16 cellular contexts compared by ENCODE assay signal in genomic region chr12:19198272-19198671, GRCh38.
DNase-seq lines count a peak whose midpoint lies in the region; ATAC-seq and TF ChIP-seq lines count a peak whose summit lies in the region.
"Had no signal": no experiment of that assay in that cellular context is flagged by ENCODE, and none has a peak within 500 bp of the region (broad histone marks: within the 10 kb centered on the region; RNA-seq: fewer than 3 reads in every experiment).

No MANE protein-coding gene starts in this region.

- H3K27me3 ChIP-seq in cardiac muscle cell: no peaks in the 10 kb centered on the region
- H3K27me3 ChIP-seq: transverse colon had no signal

- H3K27me3 Mint-ChIP-seq in stimulated activated naive B cell treated with anti-CD40 and anti-IgM and Interleukin-4, amounts not matched to agents 10 μg/mL and 1 μg/mL and 100 μg/mL, for 72 hours: no peaks in the 10 kb centered on the region

- TF ChIP-seq CTCF in cardiac muscle cell (IDR thresholded peaks at IDR 0.05; ENCODE audit: low read depth, low read length) (no peak), RWPE1 (conservative IDR thresholded peaks at IDR 0.05; ENCODE audit: low read depth) (no peak), GM10248 (IDR thresholded peaks at IDR 0.05; ENCODE audit: control extremely low read depth, extremely low read depth, low read depth, missing control alignments) (no peak)

- intact Hi-C loops in Right ventricle myocardium inferior (cut with DNase I): loop anchor here (10.0 kb wide), 1 partner anchor 643 kb away; no protein-coding TSS in a partner anchor

- peaks cover 8 to 23% of the 10 kb centered on the region in 2 donors for H3K4me1 Mint-ChIP-seq in stimulated activated naive B cell treated with anti-CD40 and anti-IgM and Interleukin-4, amounts not matched to agents 10 μg/mL and 1 μg/mL and 100 μg/mL, for 72 hours

- H3K9me3 Mint-ChIP-seq in stimulated activated naive B cell treated with anti-CD40 and anti-IgM and Interleukin-4, amounts not matched to agents 10 μg/mL and 1 μg/mL and 100 μg/mL, for 72 hours: peaks cover 0 to 5% of the 10 kb centered on the region in 2 donors

- DNase-seq in cardiac muscle cell (ENCODE audit: low read depth in 1 of 2, low spot score in 1 of 2): peak in 1 of 2 donors; percentile 56
- DNase-seq in Right ventricle myocardium inferior (ENCODE audit: missing footprints): no peak
- DNase-seq in RWPE1 (ENCODE audit: low spot score): peak; percentile 47
- DNase-seq in stimulated activated naive B cell treated with anti-CD40 and anti-IgM and Interleukin-4, amounts not matched to agents 10 μg/mL and 1 μg/mL and 100 μg/mL, for 72 hours: no peak
- no peak for DNase-seq in T-helper 9 cell
- DNase-seq in GM10248 (ENCODE audit: extremely low spot score): no peak
- DNase-seq: activated effector memory CD4-positive, alpha-beta T cell treated with anti-CD3 and anti-CD28 coated beads, Interleukin-2, amount 50 U/mL, for 16 hours; DMS53; GOT3; kidney; NCI-H1105; NCI-H524 treated with DMSO at 0.1 percent for 48 hours; stimulated activated CD4-positive, alpha-beta T cell treated with anti-CD3 and anti-CD28 coated beads, Interleukin-12 subunit alpha, Interleukin-12 subunit beta, amount 100 ng/mL, for 4 hours; transverse colon had no signal

- peaks cover 4% of the 10 kb centered on the region in 2 donors for H3K36me3 Mint-ChIP-seq in stimulated activated naive B cell treated with anti-CD40 and anti-IgM and Interleukin-4, amounts not matched to agents 10 μg/mL and 1 μg/mL and 100 μg/mL, for 72 hours

- no peak overlapping the region for H3K4me3 ChIP-seq in cardiac muscle cell
- H3K4me3 ChIP-seq: transverse colon had no signal

- no peaks in the 10 kb centered on the region for H3K36me3 ChIP-seq in cardiac muscle cell
- H3K36me3 ChIP-seq: transverse colon had no signal

- POLR2A ChIA-PET in RWPE1 (lab: Yijun Ruan, JAX; ENCODE audit: low non-redundant PET) (no interaction called here), GM10248 (lab: Yijun Ruan, JAX) (no interaction called here)

- H3K27ac Mint-ChIP-seq in stimulated activated naive B cell treated with anti-CD40 and anti-IgM and Interleukin-4, amounts not matched to agents 10 μg/mL and 1 μg/mL and 100 μg/mL, for 72 hours: no peak overlapping the region

- H3K9me3 ChIP-seq in cardiac muscle cell (ENCODE audit: low read depth): no peaks in the 10 kb centered on the region
- H3K9me3 ChIP-seq: transverse colon had no signal

- ATAC-seq in Right ventricle myocardium inferior: no peak
- peak; percentile 30 for ATAC-seq in esophagus mucosa
- ATAC-seq in stimulated activated naive B cell treated with anti-CD40 and anti-IgM and Interleukin-4, amounts not matched to agents 10 μg/mL and 1 μg/mL and 100 μg/mL, for 72 hours (replicated peaks): peak; percentile 42 to 43
- no peak for ATAC-seq in HG03139 (IDR thresholded peaks at IDR 0.05; ENCODE audit: unreplicated experiment)

- H3K4me3 Mint-ChIP-seq in stimulated activated naive B cell treated with anti-CD40 and anti-IgM and Interleukin-4, amounts not matched to agents 10 μg/mL and 1 μg/mL and 100 μg/mL, for 72 hours: no peak overlapping the region

- CTCF ChIA-PET in RWPE1 (lab: Yijun Ruan, JAX): no interaction called here
- CTCF ChIA-PET in GM10248 (lab: Yijun Ruan, JAX): no interaction called here

- H3K4me1 ChIP-seq in cardiac muscle cell (ENCODE audit: low read depth): peaks cover 24% of the 10 kb centered on the region
- H3K4me1 ChIP-seq: transverse colon had no signal

- H3K27ac ChIP-seq in cardiac muscle cell (peak overlapping the region; percentile 55), RWPE1 (no peak overlapping the region)
- H3K27ac ChIP-seq: transverse colon had no signal

Comparison
In these comparisons a context has a peak if more than half of its experiments do, and no peak if none do; other contexts are left out.
1. ATAC-seq: peak in esophagus mucosa (single experiment) and stimulated activated naive B cell treated with anti-CD40 and anti-IgM and Interleukin-4, amounts not matched to agents 10 μg/mL and 1 μg/mL and 100 μg/mL, for 72 hours (2 of 2); none in Right ventricle myocardium inferior (single experiment) and HG03139 (single experiment).